Comparison of ENCODE assay signal across 22 cellular contexts in the genomic region with DNA sequence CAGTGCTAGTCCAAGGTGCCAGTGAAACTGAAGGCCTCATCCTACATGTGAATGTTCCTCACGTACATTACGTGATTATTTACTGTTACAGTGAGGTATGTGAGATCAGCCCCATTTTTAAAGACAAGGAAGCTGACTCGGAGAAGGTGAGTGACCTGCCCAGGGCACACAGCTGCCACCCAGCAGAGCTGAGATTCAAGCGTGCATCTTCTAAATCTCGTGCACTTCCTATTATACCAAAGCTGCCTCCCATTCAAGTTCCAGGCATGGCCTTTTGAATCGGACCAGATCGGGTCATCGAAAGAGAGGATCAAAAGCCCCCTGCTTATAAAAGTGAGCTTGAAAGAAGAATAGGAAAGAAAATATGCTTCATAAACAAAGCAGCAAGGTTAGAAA.
"Had no signal": no experiment of that assay in that cellular context is flagged by ENCODE, and none has a peak within 500 bp of the region (broad histone marks: within the 10 kb centered on the region; RNA-seq: fewer than 3 reads in every experiment).

No MANE protein-coding gene starts in this region.

- H3K27me3 ChIP-seq: ascending aorta, foreskin keratinocyte had no signal

- H3K27ac ChIP-seq: ascending aorta, coronary artery, foreskin keratinocyte, thoracic aorta had no signal

- H3K9ac ChIP-seq: SK-N-SH had no signal

- H3K36me3 Mint-ChIP-seq: activated naive CD4-positive, alpha-beta T cell treated with anti-CD3 and anti-CD28 coated beads, Interleukin-2, amount 50 U/mL, for 72 hours; stimulated activated effector memory CD8-positive, alpha-beta T cell treated with anti-CD3 and anti-CD28 coated beads, Interleukin-12 subunit alpha, Interleukin-12 subunit beta, amount 100 ng/mL, for 72 hours; type B pancreatic cell had no signal

- H3K9me3 ChIP-seq: ascending aorta, SK-N-SH, thoracic aorta had no signal

- H3K4me1 Mint-ChIP-seq: central memory CD8-positive, alpha-beta T cell had no signal

- H3K4me3 ChIP-seq: ascending aorta, coronary artery, thoracic aorta had no signal

- H3K4me3 Mint-ChIP-seq: activated CD4-positive, alpha-beta T cell treated with anti-CD3 and anti-CD28 coated beads, Interleukin-2, amount 10 ng/mL, durations not matched to agents 24 days and 14 days; activated CD8-positive, alpha-beta T cell treated with anti-CD3 and anti-CD28 coated beads, Interleukin-2, amount 10 ng/mL, durations not matched to agents 7 days and 5 days; central memory CD8-positive, alpha-beta T cell; neural crest cell; stimulated activated effector memory CD8-positive, alpha-beta T cell treated with anti-CD3 and anti-CD28 coated beads, Interleukin-12 subunit alpha, Interleukin-12 subunit beta, amount 100 ng/mL, for 72 hours; stimulated activated naive CD8-positive, alpha-beta T cell treated with anti-CD3 and anti-CD28 coated beads, Interleukin-15, amount 100 ng/mL, for 72 hours; type B pancreatic cell had no signal

- ATAC-seq: activated CD4-positive, CD25-positive, alpha-beta regulatory T cell treated with anti-CD3 and anti-CD28 coated beads, Interleukin-2, amount 50 U/mL, for 24 hours; activated CD8-positive, alpha-beta T cell treated with anti-CD3 and anti-CD28 coated beads, Interleukin-2, amount 10 ng/mL, durations not matched to agents 7 days and 5 days; activated naive CD4-positive, alpha-beta T cell treated with anti-CD3 and anti-CD28 coated beads, Interleukin-2, amount 50 U/mL, for 72 hours; foreskin keratinocyte; sciatic nerve; stimulated activated effector memory CD8-positive, alpha-beta T cell treated with anti-CD3 and anti-CD28 coated beads, Interleukin-12 subunit alpha, Interleukin-12 subunit beta, amount 100 ng/mL, for 72 hours; stimulated activated naive CD8-positive, alpha-beta T cell treated with anti-CD3 and anti-CD28 coated beads, Interleukin-15, amount 100 ng/mL, for 72 hours had no signal

- H3K27ac Mint-ChIP-seq: activated CD4-positive, alpha-beta T cell treated with anti-CD3 and anti-CD28 coated beads, Interleukin-2, amount 10 ng/mL, durations not matched to agents 24 days and 14 days; activated CD8-positive, alpha-beta T cell treated with anti-CD3 and anti-CD28 coated beads, Interleukin-2, amount 10 ng/mL, durations not matched to agents 7 days and 5 days; activated naive CD4-positive, alpha-beta T cell treated with anti-CD3 and anti-CD28 coated beads, Interleukin-2, amount 50 U/mL, for 72 hours; stimulated activated effector memory CD8-positive, alpha-beta T cell treated with anti-CD3 and anti-CD28 coated beads, Interleukin-12 subunit alpha, Interleukin-12 subunit beta, amount 100 ng/mL, for 72 hours; stimulated activated naive CD8-positive, alpha-beta T cell treated with anti-CD3 and anti-CD28 coated beads, Interleukin-15, amount 100 ng/mL, for 72 hours; type B pancreatic cell had no signal

- H3K27me3 Mint-ChIP-seq: activated CD4-positive, alpha-beta T cell treated with anti-CD3 and anti-CD28 coated beads, Interleukin-2, amount 10 ng/mL, durations not matched to agents 24 days and 14 days; stimulated activated naive CD8-positive, alpha-beta T cell treated with anti-CD3 and anti-CD28 coated beads, Interleukin-15, amount 100 ng/mL, for 72 hours; type B pancreatic cell had no signal

- FAIRE-seq: endometrium, small intestine had no signal

- H3K4me2 ChIP-seq: SK-N-SH had no signal

- H3K4me1 ChIP-seq: foreskin keratinocyte had no signal

- DNase-seq: activated CD4-positive, alpha-beta T cell treated with anti-CD3 and anti-CD28 coated beads, Interleukin-2, amount 10 ng/mL, durations not matched to agents 24 days and 14 days; activated CD8-positive, alpha-beta T cell treated with anti-CD3 and anti-CD28 coated beads, Interleukin-2, amount 10 ng/mL, durations not matched to agents 7 days and 5 days; activated gamma-delta T cell treated with Interleukin-2 at 50 U/mL for 16 hours; activated T-cell treated with anti-CD3 and anti-CD28 coated beads, Interleukin-2, amount 50 U/mL, for 1 hour; foreskin keratinocyte; hippocampal formation; SK-N-SH; small intestine; stimulated activated CD4-positive, alpha-beta T cell treated with anti-CD3 and anti-CD28 coated beads, Interleukin-2, amount 100 ng/mL, for 24 hours; stimulated activated naive CD8-positive, alpha-beta T cell treated with anti-CD3 and anti-CD28 coated beads, Interleukin-15, amount 100 ng/mL, for 72 hours; T-helper 2 cell had no signal

- H3K9me3 Mint-ChIP-seq: activated CD4-positive, alpha-beta T cell treated with anti-CD3 and anti-CD28 coated beads, Interleukin-2, amount 10 ng/mL, durations not matched to agents 24 days and 14 days; activated naive CD4-positive, alpha-beta T cell treated with anti-CD3 and anti-CD28 coated beads, Interleukin-2, amount 50 U/mL, for 72 hours; central memory CD8-positive, alpha-beta T cell; neural crest cell; stimulated activated effector memory CD8-positive, alpha-beta T cell treated with anti-CD3 and anti-CD28 coated beads, Interleukin-12 subunit alpha, Interleukin-12 subunit beta, amount 100 ng/mL, for 72 hours; stimulated activated naive CD8-positive, alpha-beta T cell treated with anti-CD3 and anti-CD28 coated beads, Interleukin-15, amount 100 ng/mL, for 72 hours had no signal

- H3K36me3 ChIP-seq: ascending aorta, thoracic aorta had no signal
